Comparison of ENCODE assay signal across 8 cellular contexts in genomic region chr5:74639538-74640449, GRCh38. TPM values are rescaled to one million over a fixed set of nuclear protein-coding genes. Genes with fewer than 3 reads are reported as not detected.
DNase-seq lines count a peak whose midpoint lies in the region; ATAC-seq, FAIRE-seq and TF ChIP-seq lines count a peak whose summit lies in the region.

No MANE protein-coding gene starts in this region.

- H2BK120ac ChIP-seq in mesendoderm (ENCODE audit: low read depth, low read length): no peak overlapping the region

- H2AK5ac ChIP-seq in mesendoderm (ENCODE audit: low read length): no peak overlapping the region

- peaks cover 14% of the 10 kb centered on the region for H3K27me3 Mint-ChIP-seq in GM23338 (ENCODE audit: insufficient read depth, low read depth, poor library complexity)

- H3K27ac Mint-ChIP-seq in GM23338: no peak overlapping the region

- H3K79me2 ChIP-seq in GM23338 (replicated peaks; ENCODE audit: insufficient read depth) (peaks cover 44% of the 10 kb centered on the region), MM.1S (ENCODE audit: low read length) (peaks cover 39% of the 10 kb centered on the region), mesendoderm (ENCODE audit: control insufficient read depth, insufficient read depth, low read length) (peaks cover 55% of the 10 kb centered on the region)

- H3K27ac ChIP-seq in GM23338 (ENCODE audit: low read depth) (no peak overlapping the region), MM.1S (ENCODE audit: low read length) (peak overlapping the region; percentile 46; the same call in 1 of the 2 replicates), ectodermal cell (ENCODE audit: insufficient read depth, low read depth, low read length, poor library complexity, severe bottlenecking) (peak overlapping the region; percentile 61), mesendoderm (ENCODE audit: low read depth, low read length) (peak overlapping the region; percentile 81), thoracic aorta (peak overlapping the region; percentile 43 to 58)

- no peaks in the 10 kb centered on the region for H3K9me3 Mint-ChIP-seq in GM23338

- peaks cover 29% of the 10 kb centered on the region for H4K20me1 ChIP-seq in GM23338 (replicated peaks; ENCODE audit: insufficient read depth)
- H4K20me1 ChIP-seq in MM.1S (ENCODE audit: insufficient read depth, low read length): no peaks in the 10 kb centered on the region

- H2AFZ ChIP-seq in GM23338 (peak overlapping the region; percentile 91), MM.1S (ENCODE audit: low read length) (peak overlapping the region; percentile 80)

- peak overlapping the region; percentile 55 for H2BK5ac ChIP-seq in mesendoderm (ENCODE audit: low read length)

- H3K4me3 ChIP-seq in GM23338: peak overlapping the region; percentile 99
- peak overlapping the region; percentile 79 for H3K4me3 ChIP-seq in MM.1S (ENCODE audit: low read length)
- peak overlapping the region; percentile 67 for H3K4me3 ChIP-seq in ectodermal cell (ENCODE audit: insufficient read depth, low read depth, low read length)
- H3K4me3 ChIP-seq in mesendoderm (ENCODE audit: low read length): peak overlapping the region; percentile 96
- peak overlapping the region; percentile 81 for H3K4me3 ChIP-seq in thoracic aorta

- no peak overlapping the region for H3K4ac ChIP-seq in mesendoderm (ENCODE audit: low read depth, low read length)

- H3K4me1 ChIP-seq in GM23338 (ENCODE audit: insufficient read depth) (peaks cover 28% of the 10 kb centered on the region), MM.1S (ENCODE audit: low read length) (peaks cover 14% of the 10 kb centered on the region), ectodermal cell (ENCODE audit: control insufficient read depth, insufficient read depth, low read length) (peaks cover 13% of the 10 kb centered on the region), mesendoderm (ENCODE audit: control insufficient read depth, low read depth, low read length) (peaks cover 4% of the 10 kb centered on the region), thoracic aorta (ENCODE audit: control insufficient read depth in 1 of 2, low read depth in 2 of 2) (peaks cover 0 to 15% of the 10 kb centered on the region in 2 donors)

- peak; percentile 66 for ATAC-seq in GM23338
- ATAC-seq in thoracic aorta (ENCODE audit: insufficient number of reproducible peaks, low FRiP score, low read depth): no peak

- no peak for TF ChIP-seq POLR2A in GM12891 (IDR thresholded peaks at IDR 0.05; ENCODE audit: low read depth, low read length)

- H3K9me2 ChIP-seq in GM23338 (ENCODE audit: insufficient read depth): no peaks in the 10 kb centered on the region
- no peaks in the 10 kb centered on the region for H3K9me2 ChIP-seq in MM.1S (replicated peaks; ENCODE audit: insufficient read depth, low read length)

- peaks cover 14% of the 10 kb centered on the region for H3K36me3 Mint-ChIP-seq in GM23338 (ENCODE audit: low read depth)

- H3K18ac ChIP-seq in mesendoderm (ENCODE audit: low read length): peak overlapping the region; percentile 53

- H3K4me3 Mint-ChIP-seq in GM23338: peak overlapping the region; percentile 95

- H3K4me2 ChIP-seq in GM23338 (peak overlapping the region; percentile 99), MM.1S (ENCODE audit: low read depth, low read length) (peak overlapping the region; percentile 99), mesendoderm (ENCODE audit: low read length) (peak overlapping the region; percentile 91)

- no peaks in the 10 kb centered on the region for H3K9me3 ChIP-seq in MM.1S (replicated peaks; ENCODE audit: insufficient read depth, low read length)
- no peaks in the 10 kb centered on the region for H3K9me3 ChIP-seq in ectodermal cell (ENCODE audit: control insufficient read depth, low read length)
- no peaks in the 10 kb centered on the region for H3K9me3 ChIP-seq in thoracic aorta

- WGBS in ectodermal cell, 2 experiments: 0% methylated on average over 61 of the region's 61 CpGs
- no CpG with 5 or more reads among the region's 61 CpGs for WGBS in mesendoderm (ENCODE audit: extremely low coverage, insufficient coverage, low lambda C conversion rate)

- peaks cover 4% of the 10 kb centered on the region; the same call in 1 of the 2 replicates for H3K36me3 ChIP-seq in GM23338 (ENCODE audit: insufficient read depth)
- H3K36me3 ChIP-seq in MM.1S (replicated peaks; ENCODE audit: insufficient read depth, low read length): no peaks in the 10 kb centered on the region
- peaks cover 12% of the 10 kb centered on the region for H3K36me3 ChIP-seq in ectodermal cell (ENCODE audit: control insufficient read depth, insufficient read depth, low read length)
- H3K36me3 ChIP-seq in mesendoderm (ENCODE audit: control insufficient read depth, insufficient read depth, low read length): peaks cover 12% of the 10 kb centered on the region
- no peaks in the 10 kb centered on the region for H3K36me3 ChIP-seq in thoracic aorta

- TF ChIP-seq CTCF in GM23338 (conservative IDR thresholded peaks at IDR 0.05; ENCODE audit: low read depth in 2 of 2) (no peak), MM.1S (IDR thresholded peaks at IDR 0.05; ENCODE audit: low read length) (no peak; the same call in 1 of the 2 replicates), thoracic aorta (IDR thresholded peaks at IDR 0.05) (peak; percentile 28)

- H4K5ac ChIP-seq in mesendoderm (ENCODE audit: low read length): no peak overlapping the region

- H3K56ac ChIP-seq in mesendoderm (ENCODE audit: low read length): peak overlapping the region; percentile 99

- peaks cover 25% of the 10 kb centered on the region for H3K79me1 ChIP-seq in mesendoderm (ENCODE audit: low read length)

- H3K27me3 ChIP-seq in GM23338 (ENCODE audit: insufficient read depth) (peaks cover 43% of the 10 kb centered on the region), MM.1S (replicated peaks; ENCODE audit: insufficient read depth, low read length) (no peaks in the 10 kb centered on the region), ectodermal cell (ENCODE audit: control insufficient read depth, insufficient read depth, low read length, poor library complexity, severe bottlenecking) (peaks cover 9% of the 10 kb centered on the region), mesendoderm (ENCODE audit: insufficient read depth, low read length, poor library complexity) (no peaks in the 10 kb centered on the region), thoracic aorta (replicated peaks; ENCODE audit: insufficient read depth) (no peaks in the 10 kb centered on the region)

- 0 out of 2 replicates have a peak, but pooled peaks cover 6% of the 10 kb centered on the region for H3F3A ChIP-seq in GM23338 (replicated peaks; ENCODE audit: low read depth)
- peaks cover 22% of the 10 kb centered on the region for H3F3A ChIP-seq in MM.1S (ENCODE audit: insufficient read depth, low read length)

- peak overlapping the region; percentile 55; the same call in 1 of the 2 replicates for H3K9ac ChIP-seq in MM.1S (ENCODE audit: low read length)
- H3K9ac ChIP-seq in mesendoderm (ENCODE audit: low read length): peak overlapping the region; percentile 99

- no peak overlapping the region for H2BK15ac ChIP-seq in mesendoderm (replicated peaks; ENCODE audit: low read depth)

- H3K23ac ChIP-seq in mesendoderm (ENCODE audit: low read length): peak overlapping the region; percentile 84

- H4K8ac ChIP-seq in mesendoderm (ENCODE audit: low read depth, low read length): no peak overlapping the region

- peaks cover 37% of the 10 kb centered on the region for H3K4me1 Mint-ChIP-seq in GM23338

- no peak for FAIRE-seq in GM12891 (lab: Jason Lieb, UNC)

- DNase-seq in GDM1 (lab: John Stamatoyannopoulos, UW): peak; percentile 9
- peak; percentile 73 for DNase-seq in GM23338 (ENCODE audit: low spot score)
- DNase-seq in MM.1S: peak; percentile 60
- DNase-seq in activated CD4-positive, alpha-beta T cell treated with anti-CD3 and anti-CD28 coated beads for 4 hours: peak; percentile 16 to 19
- peak; percentile 55 for DNase-seq in mesendoderm
- no peak for DNase-seq in thoracic aorta (ENCODE audit: low spot score)
- no peak for DNase-seq in GM12891 (ENCODE audit: insufficient read length, low spot score)

TF ChIP-seq in GM23338, 12 proteins besides CTCF, POLR2A, EP300 and RAD21 (continues in another document):
- TF ChIP-seq STAT1 (IDR thresholded peaks at IDR 0.05; ENCODE audit: unreplicated experiment): no peak

TF ChIP-seq in GM12891, 5 proteins besides CTCF, POLR2A, EP300 and RAD21:
- TF ChIP-seq POLR2AphosphoS5 (IDR thresholded peaks at IDR 0.05; ENCODE audit: low read depth, low read length): no peak
- no peak for TF ChIP-seq TAF1 (IDR thresholded peaks at IDR 0.05; ENCODE audit: low read depth, low read length)
- TF ChIP-seq SPI1 (IDR thresholded peaks at IDR 0.05; ENCODE audit: low read depth, low read length): no peak
- TF ChIP-seq POU2F2 (IDR thresholded peaks at IDR 0.05; ENCODE audit: low read depth, low read length): no peak

RNA-seq across cellular contexts. Expression of gene ENC1, which starts 0.7 kb away (rescaled TPM):
- 16.3 and 27.9 TPM in 2 replicates for total RNA-seq in GM23338 (2014; rRNA removed; shearing (Covaris generic))
- polyA plus RNA-seq in GM23338 (2016; fragmentation: Nextera tagmentation; extraction: Ambion mirVana): 7.1 and 8.2 TPM in 2 replicates
- 68.9 TPM for polyA plus RNA-seq in ectodermal cell (2013, experiment 1 of 4)
- 51.2 TPM for polyA plus RNA-seq in ectodermal cell (2013, experiment 2 of 4)
- 50.2 TPM for polyA plus RNA-seq in ectodermal cell (2013, experiment 3 of 4)
- polyA plus RNA-seq in ectodermal cell (2013, experiment 4 of 4): 47.8 TPM
- 16.0 TPM for polyA plus RNA-seq in mesendoderm (2013, experiment 1 of 2)
- polyA plus RNA-seq in mesendoderm (2013, experiment 2 of 2): 14.6 TPM
- total RNA-seq in thoracic aorta: 10 to 100 TPM in 1 of 2 donors, 1 to 10 TPM in 1; 7.7 to 10.4 TPM
- 9.9 TPM for polyA plus RNA-seq in GM12891 (2012; ENCODE audit: low read depth, missing spikeins)

RNA-seq across cellular contexts. Expression of gene HEXB, which starts 45.2 kb away (rescaled TPM):
- total RNA-seq in GM23338 (2014; rRNA removed; shearing (Covaris generic)): 57.8 and 70.8 TPM in 2 replicates
- polyA plus RNA-seq in GM23338 (2016; fragmentation: Nextera tagmentation; extraction: Ambion mirVana): 49.2 and 53.2 TPM in 2 replicates
- polyA plus RNA-seq in ectodermal cell (2013, experiment 1 of 4): 63.0 TPM
- polyA plus RNA-seq in ectodermal cell (2013, experiment 2 of 4): 61.3 TPM
- 54.9 TPM for polyA plus RNA-seq in ectodermal cell (2013, experiment 3 of 4)
- 57.6 TPM for polyA plus RNA-seq in ectodermal cell (2013, experiment 4 of 4)
- polyA plus RNA-seq in mesendoderm (2013, experiment 1 of 2): 29.6 TPM
- polyA plus RNA-seq in mesendoderm (2013, experiment 2 of 2): 30.8 TPM
- total RNA-seq in thoracic aorta: 100 to 1,000 TPM; 139 to 156 TPM
- polyA plus RNA-seq in GM12891 (2012; ENCODE audit: low read depth, missing spikeins): 38.1 TPM

Comparison
In these comparisons a context has a peak if more than half of its experiments do, and no peak if none do; other contexts are left out.
1. DNase-seq: peak in GDM1 (single experiment), GM23338 (single experiment), MM.1S (single experiment), activated CD4-positive, alpha-beta T cell treated with anti-CD3 and anti-CD28 coated beads for 4 hours (2 of 2) and mesendoderm (single experiment); none in thoracic aorta (single experiment) and GM12891 (single experiment).
2. Peak in every context shown above with its lines, with median percentiles within 50 percentile points of each other: H3K4me2 ChIP-seq and H3K4me3 ChIP-seq.